29 cellular contexts compared by ENCODE assay signal in genomic region chr6:158607411-158608170, GRCh38. TPM values are rescaled to one million over a fixed set of nuclear protein-coding genes. Genes with fewer than 3 reads are reported as not detected.
DNase-seq lines count a peak whose midpoint lies in the region; ATAC-seq and TF ChIP-seq lines count a peak whose summit lies in the region.
"Had no signal": no experiment of that assay in that cellular context is flagged by ENCODE, and none has a peak within 500 bp of the region (broad histone marks: within the 10 kb centered on the region; RNA-seq: fewer than 3 reads in every experiment).

No MANE protein-coding gene starts in this region.

- H3K27me3 Mint-ChIP-seq in activated CD4-positive, alpha-beta memory T cell treated with anti-CD3 and anti-CD28 coated beads, Interleukin-2, amount 10 ng/mL, durations not matched to agents 7 days and 5 days = no peaks in the 10 kb centered on the region
- no peaks in the 10 kb centered on the region for H3K27me3 Mint-ChIP-seq in activated CD4-positive, alpha-beta memory T cell treated with anti-CD3 and anti-CD28 coated beads for 36 hours
- H3K27me3 Mint-ChIP-seq: activated CD4-positive, alpha-beta T cell treated with anti-CD3 and anti-CD28 coated beads, Interleukin-2, amount 10 ng/mL, durations not matched to agents 7 days and 5 days; CD4-positive, CD25-positive, alpha-beta regulatory T cell; central memory CD8-positive, alpha-beta T cell; naive thymus-derived CD8-positive, alpha-beta T cell had no signal

- peak overlapping the region; percentile 20 for H3K27ac ChIP-seq in fibroblast of lung (ENCODE audit: insufficient read depth, low read length)
- H3K27ac ChIP-seq: 22Rv1, epithelial cell of prostate, stomach, tibial nerve, WERI-Rb-1 had no signal

- H3K36me3 ChIP-seq in fibroblast of lung (ENCODE audit: control insufficient read depth, insufficient read depth, low read length) = peaks cover 24% of the 10 kb centered on the region
- peaks cover 70% of the 10 kb centered on the region for H3K36me3 ChIP-seq in skeletal muscle satellite cell (ENCODE audit: insufficient read depth, low read length)

- H4K20me1 ChIP-seq in fibroblast of lung (ENCODE audit: control insufficient read depth, extremely low read depth, insufficient read depth, low read length) = no peaks in the 10 kb centered on the region

- DNase-seq in activated CD4-positive, alpha-beta memory T cell treated with anti-CD3 and anti-CD28 coated beads, Interleukin-2, amount 10 ng/mL, durations not matched to agents 7 days and 5 days = peak; percentile 12
- DNase-seq in activated CD4-positive, alpha-beta memory T cell treated with anti-CD3 and anti-CD28 coated beads for 36 hours = no peak
- DNase-seq in NCI-H446 treated with DMSO at 0.1 percent for 48 hours (lab: John Stamatoyannopoulos, UW) (peak; percentile 56), fibroblast of lung (ENCODE audit: low read depth in 2 of 2) (peak; percentile 8 to 46), GOT3 (lab: John Stamatoyannopoulos, UW) (no peak), NCI-H1930 (lab: John Stamatoyannopoulos, UW) (no peak)
- DNase-seq: activated CD4-positive, alpha-beta T cell treated with anti-CD3 and anti-CD28 coated beads, Interleukin-2, amount 10 ng/mL, durations not matched to agents 7 days and 5 days; CD4-positive, CD25-positive, alpha-beta regulatory T cell; effector CD4-positive, alpha-beta T cell; heart right ventricle; Kasumi-1; NCI-H1048; NCI-H187; NCI-H69; SK-N-SH; stomach; WERI-Rb-1 had no signal

- intact Hi-C loops in activated CD4-positive, alpha-beta memory T cell treated with anti-CD3 and anti-CD28 coated beads for 36 hours (cut with micrococcal nuclease) = no loop called here

- CTCF ChIA-PET in activated CD4-positive, alpha-beta memory T cell treated with anti-CD3 and anti-CD28 coated beads, Interleukin-2, amount 10 ng/mL, durations not matched to agents 7 days and 5 days (lab: Charles Lee) = interaction anchor here (1.1 kb wide), 1 partner anchor 387 kb away, joined by 3 read pairs; no protein-coding TSS in a partner anchor
- CTCF ChIA-PET in activated CD4-positive, alpha-beta memory T cell treated with anti-CD3 and anti-CD28 coated beads for 36 hours (lab: Charles Lee) = interaction anchor here (1.4 to 1.5 kb wide), 2 partner anchors 52 to 386 kb away, joined by 3 to 4 read pairs; no protein-coding TSS in a partner anchor

- no peaks in the 10 kb centered on the region for H3K9me3 ChIP-seq in fibroblast of lung (ENCODE audit: control insufficient read depth, insufficient read depth, low read depth, low read length)
- H3K9me3 ChIP-seq in skeletal muscle satellite cell (replicated peaks; ENCODE audit: low read length) = no peaks in the 10 kb centered on the region
- H3K9me3 ChIP-seq: HAP-1, heart right ventricle, right atrium auricular region, SK-N-SH, stomach, tibial nerve had no signal

- H2AFZ ChIP-seq in fibroblast of lung (ENCODE audit: low read length) = no peak overlapping the region

- H3K9ac ChIP-seq in fibroblast of lung (ENCODE audit: insufficient read depth, low read length) (no peak overlapping the region), skeletal muscle satellite cell (ENCODE audit: low read depth, low read length) (peak overlapping the region; percentile 23)
- H3K9ac ChIP-seq: SK-N-SH had no signal

- TF ChIP-seq CTCF in fibroblast of lung (conservative IDR thresholded peaks at IDR 0.05 in 1 of 2, IDR thresholded peaks at IDR 0.05 in 1 of 2; ENCODE audit: low read depth in 1 of 2, low read length in 2 of 2) = no peak

- H3K4me3 Mint-ChIP-seq in activated CD4-positive, alpha-beta memory T cell treated with anti-CD3 and anti-CD28 coated beads, Interleukin-2, amount 10 ng/mL, durations not matched to agents 7 days and 5 days = no peak overlapping the region
- no peak overlapping the region for H3K4me3 Mint-ChIP-seq in activated CD4-positive, alpha-beta memory T cell treated with anti-CD3 and anti-CD28 coated beads for 36 hours
- H3K4me3 Mint-ChIP-seq: activated CD4-positive, alpha-beta T cell treated with anti-CD3 and anti-CD28 coated beads, Interleukin-2, amount 10 ng/mL, durations not matched to agents 7 days and 5 days; CD4-positive, CD25-positive, alpha-beta regulatory T cell; central memory CD8-positive, alpha-beta T cell; mesothelial cell of epicardium; naive thymus-derived CD8-positive, alpha-beta T cell had no signal

- H3K27ac Mint-ChIP-seq in activated CD4-positive, alpha-beta memory T cell treated with anti-CD3 and anti-CD28 coated beads, Interleukin-2, amount 10 ng/mL, durations not matched to agents 7 days and 5 days = no peak overlapping the region
- H3K27ac Mint-ChIP-seq in activated CD4-positive, alpha-beta memory T cell treated with anti-CD3 and anti-CD28 coated beads for 36 hours = no peak overlapping the region
- H3K27ac Mint-ChIP-seq: activated CD4-positive, alpha-beta T cell treated with anti-CD3 and anti-CD28 coated beads, Interleukin-2, amount 10 ng/mL, durations not matched to agents 7 days and 5 days; CD4-positive, CD25-positive, alpha-beta regulatory T cell; mesothelial cell of epicardium had no signal

- no peaks in the 10 kb centered on the region for H3K9me3 Mint-ChIP-seq in activated CD4-positive, alpha-beta memory T cell treated with anti-CD3 and anti-CD28 coated beads, Interleukin-2, amount 10 ng/mL, durations not matched to agents 7 days and 5 days
- H3K9me3 Mint-ChIP-seq in activated CD4-positive, alpha-beta memory T cell treated with anti-CD3 and anti-CD28 coated beads for 36 hours = no peaks in the 10 kb centered on the region
- H3K9me3 Mint-ChIP-seq: activated CD4-positive, alpha-beta T cell treated with anti-CD3 and anti-CD28 coated beads, Interleukin-2, amount 10 ng/mL, durations not matched to agents 7 days and 5 days; activated naive CD4-positive, alpha-beta T cell treated with anti-CD3 and anti-CD28 coated beads, Interleukin-2, amount 50 U/mL, for 72 hours; activated T-helper 2 cell treated with anti-CD3 and anti-CD28 coated beads, Interferon-gamma antibody, Interleukin-2, Interleukin-4, amounts not matched to agents 10 μg/mL and 5 μg/mL and 100 μg/mL, durations not matched to agents 14 hours and 24 hours and 36 hours; CD4-positive, CD25-positive, alpha-beta regulatory T cell; central memory CD8-positive, alpha-beta T cell; mesothelial cell of epicardium; naive thymus-derived CD8-positive, alpha-beta T cell had no signal

- H3K4me3 ChIP-seq in fibroblast of lung (replicated peaks in 1 of 4; ENCODE audit: control extremely low read depth in 1 of 4, insufficient read depth in 1 of 4, low read depth in 3 of 4, low read length in 4 of 4) (no peak overlapping the region), skeletal muscle satellite cell (ENCODE audit: low read length) (no peak overlapping the region)
- H3K4me3 ChIP-seq: HAP-1, heart right ventricle, right atrium auricular region, stomach, tibial nerve had no signal

- POLR2A ChIA-PET in activated CD4-positive, alpha-beta memory T cell treated with anti-CD3 and anti-CD28 coated beads, Interleukin-2, amount 10 ng/mL, durations not matched to agents 7 days and 5 days (lab: Charles Lee) = no interaction called here
- POLR2A ChIA-PET in activated CD4-positive, alpha-beta memory T cell treated with anti-CD3 and anti-CD28 coated beads for 36 hours (lab: Charles Lee) = no interaction called here

- H3K27me3 ChIP-seq in fibroblast of lung (ENCODE audit: control insufficient read depth, insufficient read depth, low read length) (no peaks in the 10 kb centered on the region), skeletal muscle satellite cell (ENCODE audit: control insufficient read depth, insufficient read depth, low read length) (no peaks in the 10 kb centered on the region)
- H3K27me3 ChIP-seq: heart right ventricle, right atrium auricular region, stomach, tibial nerve had no signal

- H3K4me1 ChIP-seq in fibroblast of lung (ENCODE audit: control insufficient read depth, extremely low read depth, insufficient read depth, low read length) = no peaks in the 10 kb centered on the region
- peaks cover 6% of the 10 kb centered on the region for H3K4me1 ChIP-seq in skeletal muscle satellite cell (ENCODE audit: control insufficient read depth, insufficient read depth, low read length)
- H3K4me1 ChIP-seq: HAP-1, tibial nerve had no signal

- peak overlapping the region; percentile 9 for H3K4me2 ChIP-seq in fibroblast of lung (ENCODE audit: extremely low read depth, insufficient read depth, low read length)
- no peak overlapping the region for H3K4me2 ChIP-seq in skeletal muscle satellite cell (ENCODE audit: low read length)
- H3K4me2 ChIP-seq: SK-N-SH had no signal

- ATAC-seq in HG03135 (IDR thresholded peaks at IDR 0.05; ENCODE audit: unreplicated experiment) = no peak
- ATAC-seq: activated naive CD4-positive, alpha-beta T cell treated with anti-CD3 and anti-CD28 coated beads, Interleukin-2, amount 50 U/mL, for 72 hours; naive thymus-derived CD8-positive, alpha-beta T cell had no signal

- no peaks in the 10 kb centered on the region for H3K79me2 ChIP-seq in fibroblast of lung (ENCODE audit: control insufficient read depth, insufficient read depth, low read length)

- peaks cover 7% of the 10 kb centered on the region for H3K4me1 Mint-ChIP-seq in activated CD4-positive, alpha-beta memory T cell treated with anti-CD3 and anti-CD28 coated beads, Interleukin-2, amount 10 ng/mL, durations not matched to agents 7 days and 5 days
- H3K4me1 Mint-ChIP-seq in activated CD4-positive, alpha-beta memory T cell treated with anti-CD3 and anti-CD28 coated beads for 36 hours (ENCODE audit: low read depth) = no peaks in the 10 kb centered on the region

- peaks cover 68% of the 10 kb centered on the region for H3K36me3 Mint-ChIP-seq in activated CD4-positive, alpha-beta memory T cell treated with anti-CD3 and anti-CD28 coated beads, Interleukin-2, amount 10 ng/mL, durations not matched to agents 7 days and 5 days (ENCODE audit: low read depth)
- peaks cover 47% of the 10 kb centered on the region for H3K36me3 Mint-ChIP-seq in activated CD4-positive, alpha-beta memory T cell treated with anti-CD3 and anti-CD28 coated beads for 36 hours

RNA-seq across cellular contexts. Expression of gene DYNLT1, which starts 37.0 kb away (rescaled TPM):
- 100 to 1,000 TPM; 130 to 133 TPM for total RNA-seq in activated CD4-positive, alpha-beta memory T cell treated with anti-CD3 and anti-CD28 coated beads, Interleukin-2, amount 10 ng/mL, durations not matched to agents 7 days and 5 days
- total RNA-seq in activated CD4-positive, alpha-beta memory T cell treated with anti-CD3 and anti-CD28 coated beads for 36 hours = 100 to 1,000 TPM; 117 to 120 TPM
- 85.3 and 92.3 TPM in 2 replicates for total RNA-seq in fibroblast of lung
- 280 and 296 TPM in 2 replicates for polyA plus RNA-seq in fibroblast of lung
- 275 and 298 TPM in 2 replicates for polyA plus RNA-seq in fibroblast of lung (2012)
- polyA minus RNA-seq in fibroblast of lung (ENCODE audit: low replicate concordance) = 119 and 168 TPM in 2 replicates
- 66.9 and 70.3 TPM in 2 replicates for total RNA-seq in skeletal muscle satellite cell (2012; rRNA removed)

RNA-seq across cellular contexts. Expression of gene SYTL3, which starts 42.3 kb away (rescaled TPM):
- total RNA-seq in activated CD4-positive, alpha-beta memory T cell treated with anti-CD3 and anti-CD28 coated beads, Interleukin-2, amount 10 ng/mL, durations not matched to agents 7 days and 5 days = 100 to 1,000 TPM; 133 to 135 TPM
- 100 to 1,000 TPM; 181 to 186 TPM for total RNA-seq in activated CD4-positive, alpha-beta memory T cell treated with anti-CD3 and anti-CD28 coated beads for 36 hours
- 2.8 and 4.6 TPM in 2 replicates for total RNA-seq in fibroblast of lung
- 0.76 and 1.4 TPM in 2 replicates for polyA plus RNA-seq in fibroblast of lung
- polyA plus RNA-seq in fibroblast of lung (2012) = 0.87 and 1.7 TPM in 2 replicates
- polyA minus RNA-seq in fibroblast of lung (ENCODE audit: low replicate concordance) = 0.63 and 1.2 TPM in 2 replicates
- total RNA-seq in skeletal muscle satellite cell (2012; rRNA removed) = 3.0 and 4.2 TPM in 2 replicates

RNA-seq across cellular contexts. Expression of gene TMEM181, which starts 47.7 kb away (rescaled TPM):
- 10 to 100 TPM; 20.2 to 20.5 TPM for total RNA-seq in activated CD4-positive, alpha-beta memory T cell treated with anti-CD3 and anti-CD28 coated beads, Interleukin-2, amount 10 ng/mL, durations not matched to agents 7 days and 5 days
- total RNA-seq in activated CD4-positive, alpha-beta memory T cell treated with anti-CD3 and anti-CD28 coated beads for 36 hours = 10 to 100 TPM; 11.3 to 11.6 TPM
- total RNA-seq in fibroblast of lung = 36.0 and 37.2 TPM in 2 replicates
- 27.4 and 35.6 TPM in 2 replicates for polyA plus RNA-seq in fibroblast of lung
- 17.8 and 23.1 TPM in 2 replicates for polyA plus RNA-seq in fibroblast of lung (2012)
- polyA minus RNA-seq in fibroblast of lung (ENCODE audit: low replicate concordance) = 13.2 and 18.2 TPM in 2 replicates
- 34.0 and 34.5 TPM in 2 replicates for total RNA-seq in skeletal muscle satellite cell (2012; rRNA removed)

Comparison
In these comparisons a context has a peak if more than half of its experiments do, and no peak if none do; other contexts are left out.
1. DNase-seq: peak in activated CD4-positive, alpha-beta memory T cell treated with anti-CD3 and anti-CD28 coated beads, Interleukin-2, amount 10 ng/mL, durations not matched to agents 7 days and 5 days (single experiment), NCI-H446 treated with DMSO at 0.1 percent for 48 hours (single experiment) and fibroblast of lung (2 of 2); none in activated CD4-positive, alpha-beta memory T cell treated with anti-CD3 and anti-CD28 coated beads for 36 hours (single experiment), GOT3 (single experiment) and NCI-H1930 (0 of 2).
2. RNA of gene SYTL3, which starts 42.3 kb away (total RNA-seq): 181 to 186 TPM in activated CD4-positive, alpha-beta memory T cell treated with anti-CD3 and anti-CD28 coated beads for 36 hours and 133 to 135 TPM in activated CD4-positive, alpha-beta memory T cell treated with anti-CD3 and anti-CD28 coated beads, Interleukin-2, amount 10 ng/mL, durations not matched to agents 7 days and 5 days; 2.8 to 4.6 TPM in fibroblast of lung; every median in the first group is over 10 times any median in the second.